In the genomic region with DNA sequence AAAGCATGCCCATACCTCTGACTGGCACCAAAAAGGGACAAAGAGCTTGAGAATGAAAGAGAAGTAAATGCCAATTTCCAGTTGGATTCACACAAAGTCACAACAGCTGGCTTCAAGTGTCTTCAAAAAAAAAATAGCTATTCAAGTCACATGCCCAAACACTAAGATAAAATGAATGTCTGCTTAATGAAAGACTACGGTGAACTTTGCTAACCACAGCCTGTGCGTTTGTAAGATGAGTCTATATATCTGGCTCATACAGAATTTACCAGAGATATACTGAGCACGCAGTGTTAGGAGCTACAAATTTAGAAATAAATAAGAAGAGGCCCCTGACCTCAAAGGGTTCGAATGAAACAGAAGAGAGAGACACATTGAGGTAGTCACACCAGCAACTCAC, we compare ENCODE assay signal across 27 cellular contexts.
"Had no signal": no experiment of that assay in that cellular context is flagged by ENCODE, and none has a peak within 500 bp of the region (broad histone marks: within the 10 kb centered on the region; RNA-seq: fewer than 3 reads in every experiment).

No MANE protein-coding gene starts in this region.

- H3K4me2 ChIP-seq: neural progenitor cell, smooth muscle cell had no signal

- H3K27ac ChIP-seq: left lung, lower lobe of right lung, neural progenitor cell, neutrophil, parathyroid adenoma, psoas muscle, right lobe of liver, stomach, testis, thyroid gland, transverse colon, upper lobe of left lung, vagina had no signal

- H2AFZ ChIP-seq: neural progenitor cell, parathyroid adenoma had no signal

- DNase-seq: hypothalamus; immature natural killer cell; kidney; left colon; left lung; lower lobe of right lung; mammary epithelial cell; mesenchymal stem cell; naive thymus-derived CD8-positive, alpha-beta T cell; nephron progenitor cell; occipital lobe; psoas muscle; right lobe of liver; stimulated activated CD4-positive, alpha-beta T cell treated with anti-CD3 and anti-CD28 coated beads, Interleukin-1b, Interleukin-23, amount 100 ng/mL, for 48 hours; stimulated activated CD4-positive, alpha-beta T cell treated with anti-CD3 and anti-CD28 coated beads, Interleukin-2, amount 100 ng/mL, for 48 hours; stimulated activated naive B cell treated with anti-CD40 and anti-IgM and Interleukin-4, amounts not matched to agents 10 μg/mL and 1 μg/mL and 100 μg/mL, for 72 hours; stimulated activated naive CD8-positive, alpha-beta T cell treated with anti-CD3 and anti-CD28 coated beads, Interleukin-15, Interleukin-2, amounts not matched to agents 100 U/mL and 50 U/mL, for 24 hours; stomach; testis; thyroid gland; transverse colon; upper lobe of left lung had no signal

- H3K36me3 ChIP-seq: left lung, lower lobe of right lung, neural progenitor cell, neutrophil, right lobe of liver, stomach, thyroid gland, transverse colon, upper lobe of left lung, vagina had no signal

- H3K27me3 ChIP-seq: left lung, neural progenitor cell, neutrophil, right lobe of liver, stomach, testis, thyroid gland, transverse colon, upper lobe of left lung, vagina had no signal

- H3K4me1 ChIP-seq: left lung, lower lobe of right lung, parathyroid adenoma, psoas muscle, right lobe of liver, stomach, testis, thyroid gland, transverse colon, upper lobe of left lung, vagina had no signal

- H3K4me3 ChIP-seq: left lung, lower lobe of right lung, neural progenitor cell, psoas muscle, right lobe of liver, smooth muscle cell, stomach, testis, thyroid gland, transverse colon, upper lobe of left lung, vagina had no signal

- H3K9ac ChIP-seq: neural progenitor cell, parathyroid adenoma had no signal

- H3K79me2 ChIP-seq: parathyroid adenoma had no signal

- ATAC-seq: left colon; left lung; lower lobe of right lung; naive thymus-derived CD8-positive, alpha-beta T cell; psoas muscle; right lobe of liver; stimulated activated naive B cell treated with anti-CD40 and anti-IgM and Interleukin-4, amounts not matched to agents 10 μg/mL and 1 μg/mL and 100 μg/mL, for 72 hours; stimulated activated naive CD8-positive, alpha-beta T cell treated with anti-CD3 and anti-CD28 coated beads, Interleukin-15, Interleukin-2, amounts not matched to agents 100 U/mL and 50 U/mL, for 24 hours had no signal

- H3K9me3 ChIP-seq: left lung, lower lobe of right lung, neutrophil, psoas muscle, right lobe of liver, stomach, testis, thyroid gland, transverse colon, upper lobe of left lung, vagina had no signal
